ENCODE assay signal across 20 cellular contexts in genomic region chr3:170910542-170910941, GRCh38.
"Had no signal": no experiment of that assay in that cellular context is flagged by ENCODE, and none has a peak within 500 bp of the region (broad histone marks: within the 10 kb centered on the region; RNA-seq: fewer than 3 reads in every experiment).

No MANE protein-coding gene starts in this region.

- H3K4me3 ChIP-seq: adrenal gland, cardiac muscle cell, esophagus muscularis mucosa, lower lobe of right lung, thyroid gland had no signal

- H3K27me3 ChIP-seq: adrenal gland, foreskin keratinocyte, thyroid gland had no signal

- ATAC-seq: activated CD8-positive, alpha-beta memory T cell treated with anti-CD3 and anti-CD28 coated beads, Interleukin-2, amount 10 ng/mL, durations not matched to agents 7 days and 5 days; foreskin keratinocyte; left colon; lower lobe of right lung; stimulated activated naive B cell treated with anti-CD40 and anti-IgM and Interleukin-4, amounts not matched to agents 10 μg/mL and 1 μg/mL and 100 μg/mL, for 72 hours had no signal

- H3K36me3 Mint-ChIP-seq: stimulated activated naive B cell treated with anti-CD40 and anti-IgM and Interleukin-4, amounts not matched to agents 10 μg/mL and 1 μg/mL and 100 μg/mL, for 72 hours had no signal

- H3K27ac ChIP-seq: adrenal gland, cardiac muscle cell, foreskin keratinocyte, lower lobe of right lung, parathyroid adenoma, thyroid gland, VCaP had no signal

- DNase-seq: activated CD4-positive, alpha-beta T cell treated with anti-CD3 and anti-CD28 coated beads for 1 hour; activated CD4-positive, alpha-beta T cell treated with anti-CD3 and anti-CD28 coated beads, Interleukin-2, amount 50 U/mL, for 48 hours; activated CD8-positive, alpha-beta memory T cell treated with anti-CD3 and anti-CD28 coated beads, Interleukin-2, amount 10 ng/mL, durations not matched to agents 7 days and 5 days; activated naive CD4-positive, alpha-beta T cell treated with anti-CD3 and anti-CD28 coated beads, Interleukin-2, amount 50 U/mL, for 16 hours; activated T-cell treated with anti-CD3 and anti-CD28 coated beads, Interleukin-2, amount 50 U/mL, for 1 hour; adrenal gland; foreskin keratinocyte; glutamatergic neuron; left colon; lower lobe of right lung; midbrain; retina; stimulated activated CD4-positive, alpha-beta T cell treated with anti-CD3 and anti-CD28 coated beads, Interleukin-2, amount 100 ng/mL, for 48 hours; stimulated activated naive B cell treated with anti-CD40 and anti-IgM and Interleukin-4, amounts not matched to agents 10 μg/mL and 1 μg/mL and 100 μg/mL, for 72 hours; T-helper 1 cell; thyroid gland had no signal

- H3K9ac ChIP-seq: parathyroid adenoma had no signal

- H3K27ac Mint-ChIP-seq: activated CD8-positive, alpha-beta memory T cell treated with anti-CD3 and anti-CD28 coated beads, Interleukin-2, amount 10 ng/mL, durations not matched to agents 7 days and 5 days; stimulated activated naive B cell treated with anti-CD40 and anti-IgM and Interleukin-4, amounts not matched to agents 10 μg/mL and 1 μg/mL and 100 μg/mL, for 72 hours had no signal

- H3K9me3 ChIP-seq: thyroid gland had no signal

- H3K4me1 ChIP-seq: foreskin keratinocyte, parathyroid adenoma had no signal

- H2AFZ ChIP-seq: parathyroid adenoma had no signal

- H3K4me3 Mint-ChIP-seq: activated CD8-positive, alpha-beta memory T cell treated with anti-CD3 and anti-CD28 coated beads, Interleukin-2, amount 10 ng/mL, durations not matched to agents 7 days and 5 days; stimulated activated naive B cell treated with anti-CD40 and anti-IgM and Interleukin-4, amounts not matched to agents 10 μg/mL and 1 μg/mL and 100 μg/mL, for 72 hours had no signal

- H3K79me2 ChIP-seq: parathyroid adenoma had no signal

- H3K36me3 ChIP-seq: adrenal gland, cardiac muscle cell, esophagus muscularis mucosa, lower lobe of right lung, thyroid gland had no signal
